ENCODE assay signal across 18 cellular contexts in the genomic region with DNA sequence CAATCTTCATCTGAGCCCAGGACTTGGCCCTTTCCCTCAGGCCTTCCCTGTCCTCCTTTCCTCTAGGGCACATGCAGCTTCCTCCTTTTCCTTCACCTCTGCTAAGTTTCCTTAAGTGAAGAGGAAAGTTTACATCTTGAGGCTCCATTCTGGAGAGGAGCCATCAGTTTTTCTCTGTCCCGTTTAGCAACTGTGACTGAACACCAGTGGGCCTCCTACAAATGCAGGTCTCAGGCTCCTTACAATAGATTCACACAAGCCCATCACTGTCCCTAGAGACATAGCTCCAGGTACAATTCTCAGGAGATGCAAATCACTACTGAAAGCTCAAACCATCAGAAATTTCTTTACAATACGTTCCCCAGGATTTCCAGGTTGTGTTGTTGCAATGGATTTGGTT. TPM values are rescaled to one million over a fixed set of nuclear protein-coding genes. Genes with fewer than 3 reads are reported as not detected.
DNase-seq lines count a peak whose midpoint lies in the region; ATAC-seq and TF ChIP-seq lines count a peak whose summit lies in the region.
"Had no signal": no experiment of that assay in that cellular context is flagged by ENCODE, and none has a peak within 500 bp of the region (broad histone marks: within the 10 kb centered on the region; RNA-seq: fewer than 3 reads in every experiment).

No MANE protein-coding gene starts in this region.

- no peaks in the 10 kb centered on the region for H3K27me3 Mint-ChIP-seq in nephron (ENCODE audit: low read depth)
- H3K27me3 Mint-ChIP-seq: activated naive CD4-positive, alpha-beta T cell treated with anti-CD3 and anti-CD28 coated beads, Interleukin-2, amount 50 U/mL, for 24 hours had no signal

- no peaks in the 10 kb centered on the region for H3K27me3 ChIP-seq in PC-9 (ENCODE audit: insufficient read depth, low read depth)
- H3K27me3 ChIP-seq in upper lobe of left lung, result no peaks in the 10 kb centered on the region
- H3K27me3 ChIP-seq: cardiac muscle cell, right atrium auricular region had no signal

- peaks cover 25% of the 10 kb centered on the region; the same call in 1 of the 2 replicates for H3F3A ChIP-seq in PC-9 (ENCODE audit: insufficient read depth, low read depth)

- DNase-seq in PC-9 (no peak), epithelial cell of prostate (ENCODE audit: low read depth, low spot score) (no peak), upper lobe of left lung (no peak), NCI-H2171 (lab: John Stamatoyannopoulos, UW) (no peak), NCI-H1092 treated with DMSO at 0.1 percent for 48 hours (lab: John Stamatoyannopoulos, UW) (no peak), left ventricle myocardium superior (no peak)
- DNase-seq: activated CD4-positive, alpha-beta T cell treated with anti-CD3 and anti-CD28 coated beads, Interleukin-2, amount 10 ng/mL, durations not matched to agents 24 days and 14 days; effector CD4-positive, alpha-beta T cell; NCI-H1694 treated with DMSO at 0.1 percent for 48 hours; NCI-H446 treated with DMSO at 0.1 percent for 48 hours; SIG-M5; stimulated activated CD4-positive, alpha-beta T cell treated with anti-CD3 and anti-CD28 coated beads, Interleukin-2, amount 100 ng/mL, for 48 hours had no signal

- H3K4me1 Mint-ChIP-seq in nephron, result peaks cover 34% of the 10 kb centered on the region
- H3K4me1 Mint-ChIP-seq: activated naive CD4-positive, alpha-beta T cell treated with anti-CD3 and anti-CD28 coated beads, Interleukin-2, amount 50 U/mL, for 24 hours had no signal

- 53 to 75% methylated on average over 2 of the region's 2 CpGs for WGBS in upper lobe of left lung, 2 donors

- H3K4me3 Mint-ChIP-seq in nephron, result no peak overlapping the region
- H3K4me3 Mint-ChIP-seq: activated CD4-positive, alpha-beta T cell treated with anti-CD3 and anti-CD28 coated beads, Interleukin-2, amount 10 ng/mL, durations not matched to agents 24 days and 14 days; activated naive CD4-positive, alpha-beta T cell treated with anti-CD3 and anti-CD28 coated beads, Interleukin-2, amount 50 U/mL, for 24 hours had no signal

- BruUV-seq in PC-9 (replicated peaks; lab: Mats Ljungman, UMichigan), result no TSS peak

- peaks cover 74% of the 10 kb centered on the region for H3K4me1 ChIP-seq in PC-9 (replicated peaks; ENCODE audit: insufficient read depth)
- peaks cover 7 to 37% (median 22%) of the 10 kb centered on the region in 4 donors for H3K4me1 ChIP-seq in upper lobe of left lung

- H3K27ac Mint-ChIP-seq in nephron, result peak overlapping the region in 2 of 3 experiments; percentile 31 to 65
- H3K27ac Mint-ChIP-seq: activated CD4-positive, alpha-beta T cell treated with anti-CD3 and anti-CD28 coated beads, Interleukin-2, amount 10 ng/mL, durations not matched to agents 24 days and 14 days; activated naive CD4-positive, alpha-beta T cell treated with anti-CD3 and anti-CD28 coated beads, Interleukin-2, amount 50 U/mL, for 24 hours had no signal

- no peak for TF ChIP-seq EP300 in upper lobe of left lung (IDR thresholded peaks at IDR 0.05)

- POLR2A ChIA-PET in PC-9 (lab: Charles Lee; ENCODE audit: unreplicated experiment), result interaction anchor here (0.6 kb wide), 1 partner anchor 16 kb away, joined by 10 read pairs; no protein-coding TSS in a partner anchor

- no peaks in the 10 kb centered on the region for H3K9me3 ChIP-seq in PC-9 (ENCODE audit: insufficient read depth, low read depth)
- no peaks in the 10 kb centered on the region for H3K9me3 ChIP-seq in upper lobe of left lung
- H3K9me3 ChIP-seq: right atrium auricular region had no signal

- TF ChIP-seq CTCF in PC-9 (conservative IDR thresholded peaks at IDR 0.05) (no peak), nephron (IDR thresholded peaks at IDR 0.05; ENCODE audit: unreplicated experiment in 3 of 3) (no peak), upper lobe of left lung (IDR thresholded peaks at IDR 0.05) (no peak)

- no peaks in the 10 kb centered on the region for H3K9me2 ChIP-seq in PC-9 (ENCODE audit: insufficient read depth)

- CTCF ChIA-PET in PC-9 (lab: Charles Lee), result no interaction called here

- H3K36me3 Mint-ChIP-seq in nephron (ENCODE audit: low read depth), result peaks cover 20% of the 10 kb centered on the region
- H3K36me3 Mint-ChIP-seq: activated naive CD4-positive, alpha-beta T cell treated with anti-CD3 and anti-CD28 coated beads, Interleukin-2, amount 50 U/mL, for 24 hours had no signal

- no peak overlapping the region for H2AFZ ChIP-seq in PC-9

- intact Hi-C loops in PC-9 (cut with micrococcal nuclease; ENCODE audit: unreplicated experiment), result loop anchor here (5.0 kb wide), 2 partner anchors 64 to 66 kb away; no protein-coding TSS in a partner anchor
- intact Hi-C loops in left ventricle myocardium superior (cut with micrococcal nuclease), result no loop called here

- H3K4me3 ChIP-seq in PC-9, result no peak overlapping the region
- no peak overlapping the region for H3K4me3 ChIP-seq in upper lobe of left lung
- H3K4me3 ChIP-seq: cardiac muscle cell, right atrium auricular region had no signal

- ATAC-seq in upper lobe of left lung (ENCODE audit: low FRiP score in 2 of 2) (no peak), GM18517 (IDR thresholded peaks at IDR 0.05; ENCODE audit: unreplicated experiment) (no peak), left ventricle myocardium superior (no peak)

- H4K20me1 ChIP-seq in PC-9 (ENCODE audit: insufficient read depth), result no peaks in the 10 kb centered on the region

- peak overlapping the region; percentile 93 for H3K27ac ChIP-seq in PC-9
- peak overlapping the region; percentile 100 for H3K27ac ChIP-seq in epithelial cell of prostate
- peak overlapping the region in 3 of 4 donors; percentile 9 to 58 (median 31) for H3K27ac ChIP-seq in upper lobe of left lung
- H3K27ac ChIP-seq: cardiac muscle cell had no signal

- peaks cover 3% of the 10 kb centered on the region for H3K9me3 Mint-ChIP-seq in nephron
- H3K9me3 Mint-ChIP-seq: activated naive CD4-positive, alpha-beta T cell treated with anti-CD3 and anti-CD28 coated beads, Interleukin-2, amount 50 U/mL, for 24 hours had no signal

- peak overlapping the region; percentile 62 for H3K4me2 ChIP-seq in PC-9

- no peaks in the 10 kb centered on the region for H3K79me2 ChIP-seq in PC-9 (ENCODE audit: low read depth)

- no peaks in the 10 kb centered on the region for H3K36me3 ChIP-seq in PC-9 (ENCODE audit: low read depth)
- no peaks in the 10 kb centered on the region for H3K36me3 ChIP-seq in upper lobe of left lung
- H3K36me3 ChIP-seq: cardiac muscle cell, right atrium auricular region had no signal

- TF ChIP-seq POLR2A in upper lobe of left lung (IDR thresholded peaks at IDR 0.05), result no peak

RNA-seq across cellular contexts. Expression of a gene that starts 23.3 kb away (rescaled TPM):
- not detected in 2 replicates for total RNA-seq in PC-9 (2021)
- 100 to 1,000 TPM in 1 of 6 donors, 10 to 100 TPM in 4, 1 to 10 TPM in 1; 5.2 to 105 (median 24.6) TPM for total RNA-seq in upper lobe of left lung
- 53.8 TPM for total RNA-seq in left ventricle myocardium superior
- total RNA-seq: activated CD4-positive, alpha-beta T cell treated with anti-CD3 and anti-CD28 coated beads, Interleukin-2, amount 10 ng/mL, durations not matched to agents 24 days and 14 days; cardiac muscle cell; HT1080 had no signal

RNA-seq across cellular contexts. Expression of a gene that starts 50.8 kb away (rescaled TPM):
- total RNA-seq in PC-9 (2021) (33.7 and 36.8 TPM in 2 replicates), upper lobe of left lung (10 to 100 TPM; 13.2 to 74.6 (median 43.1) TPM), left ventricle myocardium superior (34.1 TPM)

Comparison
In these comparisons a context has a peak if more than half of its experiments do, and no peak if none do; other contexts are left out.
1. H3K27ac ChIP-seq: peak in every context shown above with its lines; median percentile 100 in epithelial cell of prostate; 93 in PC-9; 31 in upper lobe of left lung.